ENCODE assay signal across 18 cellular contexts in genomic region chr14:100371773-100372172, GRCh38. TPM values are rescaled to one million over a fixed set of nuclear protein-coding genes. Genes with fewer than 3 reads are reported as not detected.
DNase-seq lines count a peak whose midpoint lies in the region; ATAC-seq, FAIRE-seq and TF ChIP-seq lines count a peak whose summit lies in the region.
"Had no signal": no experiment of that assay in that cellular context is flagged by ENCODE, and none has a peak within 500 bp of the region (broad histone marks: within the 10 kb centered on the region; RNA-seq: fewer than 3 reads in every experiment).

No MANE protein-coding gene starts in this region.

- no peaks in the 10 kb centered on the region for H3K9me3 ChIP-seq in astrocyte (ENCODE audit: insufficient read depth, low read depth, low read length)
- H3K9me3 ChIP-seq in neural progenitor cell (ENCODE audit: low read depth): no peaks in the 10 kb centered on the region
- no peaks in the 10 kb centered on the region for H3K9me3 ChIP-seq in colonic mucosa
- H3K9me3 ChIP-seq: A549, thoracic aorta had no signal

- TF ChIP-seq CTCF in GM23338 (conservative IDR thresholded peaks at IDR 0.05; ENCODE audit: low read depth in 2 of 2): no peak
- no peak for TF ChIP-seq CTCF in astrocyte (IDR thresholded peaks at IDR 0.05; ENCODE audit: insufficient read depth, low read depth, low read length)
- TF ChIP-seq CTCF in neural progenitor cell (IDR thresholded peaks at IDR 0.05): no peak
- no peak for TF ChIP-seq CTCF in colonic mucosa (IDR thresholded peaks at IDR 0.05)

- H3K9ac ChIP-seq in astrocyte (ENCODE audit: low read length): no peak overlapping the region
- no peak overlapping the region for H3K9ac ChIP-seq in neural progenitor cell
- no peak overlapping the region for H3K9ac ChIP-seq in colonic mucosa (ENCODE audit: low read depth in 2 of 2, low read length in 2 of 2)
- H3K9ac ChIP-seq: KMS-11 had no signal

- H3K36me3 ChIP-seq in GM23338 (ENCODE audit: insufficient read depth): peaks cover 23% of the 10 kb centered on the region; the same call in 1 of the 2 replicates
- peaks cover 10% of the 10 kb centered on the region for H3K36me3 ChIP-seq in astrocyte (ENCODE audit: insufficient read depth, low read length)
- H3K36me3 ChIP-seq in neural progenitor cell: peaks cover 2% of the 10 kb centered on the region
- H3K36me3 ChIP-seq in colonic mucosa: no peaks in the 10 kb centered on the region

- H3K4me1 ChIP-seq in GM23338 (ENCODE audit: insufficient read depth) (peaks cover 30% of the 10 kb centered on the region), astrocyte (ENCODE audit: insufficient read depth, low read length) (peaks cover 12% of the 10 kb centered on the region), neural progenitor cell (peaks cover 24% of the 10 kb centered on the region), colonic mucosa (peaks cover 3% of the 10 kb centered on the region)

- H3K27ac Mint-ChIP-seq in activated CD4-positive, alpha-beta T cell treated with anti-CD3 and anti-CD28 coated beads, Interleukin-2, amount 10 ng/mL, durations not matched to agents 7 days and 5 days: peak overlapping the region; percentile 2
- H3K27ac Mint-ChIP-seq in GM23338: peak overlapping the region; percentile 74
- H3K27ac Mint-ChIP-seq in astrocyte (ENCODE audit: unreplicated experiment): peak overlapping the region; percentile 82
- no peak overlapping the region for H3K27ac Mint-ChIP-seq in neural progenitor cell

- H3K27me3 ChIP-seq in GM23338 (ENCODE audit: insufficient read depth) (no peaks in the 10 kb centered on the region), astrocyte (ENCODE audit: insufficient read depth, low read length) (no peaks in the 10 kb centered on the region), neural progenitor cell (no peaks in the 10 kb centered on the region), colonic mucosa (no peaks in the 10 kb centered on the region)

- CTCF ChIA-PET in activated CD4-positive, alpha-beta T cell treated with anti-CD3 and anti-CD28 coated beads, Interleukin-2, amount 10 ng/mL, durations not matched to agents 7 days and 5 days (lab: Charles Lee): interaction anchor here (1.0 to 1.3 kb wide), 4 partner anchors 9 to 35 kb away, joined by 3 to 4 read pairs (median 3); no protein-coding TSS in a partner anchor

- peak overlapping the region; percentile 22 for H3K4me3 Mint-ChIP-seq in activated CD4-positive, alpha-beta T cell treated with anti-CD3 and anti-CD28 coated beads, Interleukin-2, amount 10 ng/mL, durations not matched to agents 7 days and 5 days
- H3K4me3 Mint-ChIP-seq in GM23338: peak overlapping the region; percentile 41
- peak overlapping the region; percentile 78 for H3K4me3 Mint-ChIP-seq in astrocyte (ENCODE audit: unreplicated experiment)
- no peak overlapping the region for H3K4me3 Mint-ChIP-seq in neural progenitor cell

- peaks cover 73% of the 10 kb centered on the region for H3K4me1 Mint-ChIP-seq in activated CD4-positive, alpha-beta T cell treated with anti-CD3 and anti-CD28 coated beads, Interleukin-2, amount 10 ng/mL, durations not matched to agents 7 days and 5 days
- H3K4me1 Mint-ChIP-seq in GM23338: peaks cover 38% of the 10 kb centered on the region
- H3K4me1 Mint-ChIP-seq in astrocyte (ENCODE audit: low read depth, unreplicated experiment): peaks cover 24% of the 10 kb centered on the region
- peaks cover 28% of the 10 kb centered on the region for H3K4me1 Mint-ChIP-seq in neural progenitor cell

- H3K9me2 ChIP-seq in GM23338 (ENCODE audit: insufficient read depth): no peaks in the 10 kb centered on the region

- H3K36me3 Mint-ChIP-seq in activated CD4-positive, alpha-beta T cell treated with anti-CD3 and anti-CD28 coated beads, Interleukin-2, amount 10 ng/mL, durations not matched to agents 7 days and 5 days (ENCODE audit: low read depth): peaks cover 57% of the 10 kb centered on the region
- H3K36me3 Mint-ChIP-seq in GM23338 (ENCODE audit: low read depth) (peaks cover 76% of the 10 kb centered on the region), astrocyte (ENCODE audit: low read depth, unreplicated experiment) (peaks cover 35% of the 10 kb centered on the region), neural progenitor cell (peaks cover 10% of the 10 kb centered on the region)

- peaks cover 10% of the 10 kb centered on the region for H3F3A ChIP-seq in GM23338 (replicated peaks; ENCODE audit: low read depth)
- peaks cover 34% of the 10 kb centered on the region for H3F3A ChIP-seq in neural progenitor cell (ENCODE audit: low read depth)

- H4K20me1 ChIP-seq in GM23338 (replicated peaks; ENCODE audit: insufficient read depth) (peaks cover 2% of the 10 kb centered on the region), astrocyte (ENCODE audit: insufficient read depth, low read length) (peaks cover 4% of the 10 kb centered on the region), neural progenitor cell (ENCODE audit: low read depth) (peaks cover 6% of the 10 kb centered on the region)

- POLR2A ChIA-PET in activated CD4-positive, alpha-beta T cell treated with anti-CD3 and anti-CD28 coated beads, Interleukin-2, amount 10 ng/mL, durations not matched to agents 7 days and 5 days (lab: Charles Lee): interaction anchor here (0.6 kb wide), 4 partner anchors 21 to 1658 kb away, joined by 3 to 5 read pairs (median 4); no protein-coding TSS in a partner anchor

- intact Hi-C loops in colonic mucosa (cut with DNase I): no loop called here

- H3K27ac ChIP-seq in GM23338 (ENCODE audit: low read depth) (peak overlapping the region; percentile 100), astrocyte (ENCODE audit: low read depth, low read length) (no peak overlapping the region), neural progenitor cell (no peak overlapping the region), colonic mucosa (no peak overlapping the region)
- H3K27ac ChIP-seq: A549, KMS-11, thoracic aorta had no signal

- DNase-seq in activated CD4-positive, alpha-beta T cell treated with anti-CD3 and anti-CD28 coated beads, Interleukin-2, amount 10 ng/mL, durations not matched to agents 7 days and 5 days: no peak
- DNase-seq in activated CD4-positive, alpha-beta T cell treated with anti-CD3 and anti-CD28 coated beads, Interleukin-2, amount 50 U/mL, for 4 hours: no peak
- DNase-seq in GM23338 (ENCODE audit: low spot score) (peak; percentile 55), astrocyte (ENCODE audit: low read depth) (no peak), neural progenitor cell (ENCODE audit: low spot score) (peak; percentile 57), NCI-H2081 treated with DMSO at 0.1 percent for 48 hours (lab: John Stamatoyannopoulos, UW) (no peak), colonic mucosa (no peak)
- no peak for DNase-seq in stimulated activated CD4-positive, alpha-beta T cell treated with anti-CD3 and anti-CD28 coated beads, Interleukin-15, amount 100 ng/mL, for 24 hours
- DNase-seq: activated CD8-positive, alpha-beta memory T cell treated with anti-CD3 and anti-CD28 coated beads for 24 hours; CD4-positive, CD25-positive, alpha-beta regulatory T cell; kidney; NCI-H1436; NCI-H446 had no signal

- H3K27me3 Mint-ChIP-seq in activated CD4-positive, alpha-beta T cell treated with anti-CD3 and anti-CD28 coated beads, Interleukin-2, amount 10 ng/mL, durations not matched to agents 7 days and 5 days: no peaks in the 10 kb centered on the region
- H3K27me3 Mint-ChIP-seq in GM23338 (ENCODE audit: insufficient read depth, low read depth, poor library complexity): peaks cover 9% of the 10 kb centered on the region
- H3K27me3 Mint-ChIP-seq in astrocyte (ENCODE audit: low read depth, unreplicated experiment): no peaks in the 10 kb centered on the region
- peaks cover 2% of the 10 kb centered on the region for H3K27me3 Mint-ChIP-seq in neural progenitor cell (ENCODE audit: insufficient read depth, low read depth)
- H3K27me3 Mint-ChIP-seq: CD4-positive, CD25-positive, alpha-beta regulatory T cell had no signal

- H3K4me2 ChIP-seq in GM23338: peak overlapping the region; percentile 67; the same call in 1 of the 2 replicates
- no peak overlapping the region for H3K4me2 ChIP-seq in astrocyte (ENCODE audit: low read length)
- peak overlapping the region; percentile 52 for H3K4me2 ChIP-seq in neural progenitor cell
- H3K4me2 ChIP-seq: A549, KMS-11 had no signal

- 0 out of 2 replicates have a peak overlapping the region, but pooled peaks have one; percentile 3 for H3K4me3 ChIP-seq in GM23338
- no peak overlapping the region for H3K4me3 ChIP-seq in astrocyte (ENCODE audit: insufficient read depth, low read depth, low read length)
- peak overlapping the region; percentile 8 for H3K4me3 ChIP-seq in neural progenitor cell
- no peak overlapping the region for H3K4me3 ChIP-seq in colonic mucosa
- H3K4me3 ChIP-seq: A549, thoracic aorta had no signal

- H2AFZ ChIP-seq in GM23338 (no peak overlapping the region), astrocyte (ENCODE audit: low read depth, low read length) (no peak overlapping the region), neural progenitor cell (replicated peaks) (no peak overlapping the region)

- H3K79me2 ChIP-seq in GM23338 (replicated peaks; ENCODE audit: insufficient read depth) (peaks cover 51% of the 10 kb centered on the region), astrocyte (ENCODE audit: insufficient read depth, low read length) (peaks cover 27% of the 10 kb centered on the region), neural progenitor cell (ENCODE audit: low read depth) (peaks cover 17% of the 10 kb centered on the region)

- H3K9me3 Mint-ChIP-seq in activated CD4-positive, alpha-beta T cell treated with anti-CD3 and anti-CD28 coated beads, Interleukin-2, amount 10 ng/mL, durations not matched to agents 7 days and 5 days: no peaks in the 10 kb centered on the region
- H3K9me3 Mint-ChIP-seq in GM23338: no peaks in the 10 kb centered on the region
- H3K9me3 Mint-ChIP-seq in astrocyte (ENCODE audit: unreplicated experiment): no peaks in the 10 kb centered on the region
- no peaks in the 10 kb centered on the region for H3K9me3 Mint-ChIP-seq in neural progenitor cell
- H3K9me3 Mint-ChIP-seq: CD4-positive, CD25-positive, alpha-beta regulatory T cell had no signal

- FAIRE-seq in astrocyte (lab: Jason Lieb, UNC): no peak
- FAIRE-seq: A549, kidney had no signal

- no peak for ATAC-seq in GM23338
- ATAC-seq: A549, HCT116 had no signal

RNA-seq across cellular contexts. Expression of gene WDR25, which starts 4.5 kb away (rescaled TPM):
- total RNA-seq in activated CD4-positive, alpha-beta T cell treated with anti-CD3 and anti-CD28 coated beads, Interleukin-2, amount 10 ng/mL, durations not matched to agents 7 days and 5 days: 1 to 10 TPM; 6.8 to 7.0 TPM
- total RNA-seq in GM23338 (2014; rRNA removed; shearing (Covaris generic)): 13.1 and 15.9 TPM in 2 replicates
- polyA plus RNA-seq in GM23338 (2016; fragmentation: Nextera tagmentation; extraction: Ambion mirVana): 7.8 and 8.5 TPM in 2 replicates
- total RNA-seq in astrocyte (12.3 and 13.1 TPM in 2 replicates), neural progenitor cell (ENCODE audit: low replicate concordance) (4.9 and 13.6 TPM in 2 replicates), colonic mucosa (10 to 100 TPM in 1 of 2 donors, 1 to 10 TPM in 1; 5.8 to 12.4 TPM)

RNA-seq across cellular contexts. Expression of gene SLC25A47, which starts 48.6 kb away (rescaled TPM):
- not detected for total RNA-seq in activated CD4-positive, alpha-beta T cell treated with anti-CD3 and anti-CD28 coated beads, Interleukin-2, amount 10 ng/mL, durations not matched to agents 7 days and 5 days
- not detected in 2 replicates for total RNA-seq in GM23338 (2014; rRNA removed; shearing (Covaris generic))
- polyA plus RNA-seq in GM23338 (2016; fragmentation: Nextera tagmentation; extraction: Ambion mirVana): not detected in 2 replicates
- total RNA-seq in astrocyte (not detected in 2 replicates), neural progenitor cell (ENCODE audit: low replicate concordance) (not detected in 2 replicates), colonic mucosa (not detected)
- total RNA-seq: CD4-positive, CD25-positive, alpha-beta regulatory T cell; kidney; myocyte; thoracic aorta had no signal
- polyA plus RNA-seq: A549; CD4-positive, CD25-positive, alpha-beta regulatory T cell had no signal

Comparison
In these comparisons a context has a peak if more than half of its experiments do, and no peak if none do; other contexts are left out.
1. DNase-seq: peak in GM23338 (single experiment) and neural progenitor cell (single experiment); none in activated CD4-positive, alpha-beta T cell treated with anti-CD3 and anti-CD28 coated beads, Interleukin-2, amount 10 ng/mL, durations not matched to agents 7 days and 5 days (single experiment), activated CD4-positive, alpha-beta T cell treated with anti-CD3 and anti-CD28 coated beads, Interleukin-2, amount 50 U/mL, for 4 hours (0 of 2), astrocyte (single experiment), NCI-H2081 treated with DMSO at 0.1 percent for 48 hours (single experiment), colonic mucosa (single experiment) and stimulated activated CD4-positive, alpha-beta T cell treated with anti-CD3 and anti-CD28 coated beads, Interleukin-15, amount 100 ng/mL, for 24 hours (single experiment).
2. H3K4me3 ChIP-seq: peak in GM23338 (single experiment) and neural progenitor cell (single experiment); none in astrocyte (single experiment) and colonic mucosa (single experiment).